In genomic region chr1:8349961-8350360, GRCh38 we compare ENCODE assay signal across 14 cellular contexts. TPM values are rescaled to one million over a fixed set of nuclear protein-coding genes. Genes with fewer than 3 reads are reported as not detected.
A peak's percentile ranks its signal among the peaks of the same experiment; 100 is the strongest.
DNase-seq lines count a peak whose midpoint lies in the region; ATAC-seq and TF ChIP-seq lines count a peak whose summit lies in the region.
"Had no signal": no experiment of that assay in that cellular context is flagged by ENCODE, and none has a peak within 500 bp of the region (broad histone marks: within the 10 kb centered on the region; RNA-seq: fewer than 3 reads in every experiment).

No MANE protein-coding gene starts in this region.

- ATAC-seq in HG03280 (IDR thresholded peaks at IDR 0.05; ENCODE audit: unreplicated experiment) = no peak
- ATAC-seq in stimulated activated effector memory CD8-positive, alpha-beta T cell treated with anti-CD3 and anti-CD28 coated beads, Interleukin-12 subunit alpha, Interleukin-12 subunit beta, amount 100 ng/mL, for 72 hours = no peak
- ATAC-seq in GM19023 (IDR thresholded peaks at IDR 0.05; ENCODE audit: unreplicated experiment) = no peak
- ATAC-seq: natural killer cell; stimulated activated naive CD8-positive, alpha-beta T cell treated with anti-CD3 and anti-CD28 coated beads, Interleukin-15, Interleukin-2, amounts not matched to agents 100 U/mL and 50 U/mL, for 24 hours had no signal

- H3K9me3 Mint-ChIP-seq in glutamatergic neuron (ENCODE audit: unreplicated experiment) = peaks cover 25% of the 10 kb centered on the region
- H3K9me3 Mint-ChIP-seq in stimulated activated effector memory CD8-positive, alpha-beta T cell treated with anti-CD3 and anti-CD28 coated beads, Interleukin-12 subunit alpha, Interleukin-12 subunit beta, amount 100 ng/mL, for 72 hours = no peaks in the 10 kb centered on the region
- H3K9me3 Mint-ChIP-seq: natural killer cell had no signal

- peak; percentile 52 for DNase-seq in GM23248
- DNase-seq in NCI-H69 (lab: John Stamatoyannopoulos, UW) = peak; percentile 8
- peak; percentile 52 for DNase-seq in glutamatergic neuron
- DNase-seq in ovary = peak; percentile 63 to 85 (median 68)
- DNase-seq in pons (ENCODE audit: low spot score) = no peak
- no peak for DNase-seq in stimulated activated effector memory CD8-positive, alpha-beta T cell treated with anti-CD3 and anti-CD28 coated beads, Interleukin-12 subunit alpha, Interleukin-12 subunit beta, amount 100 ng/mL, for 72 hours (ENCODE audit: low spot score in 2 of 2)
- DNase-seq: activated naive CD4-positive, alpha-beta T cell; CD4-positive, CD25-positive, alpha-beta regulatory T cell; natural killer cell; NCI-H1930; stimulated activated naive CD8-positive, alpha-beta T cell treated with anti-CD3 and anti-CD28 coated beads, Interleukin-15, Interleukin-2, amounts not matched to agents 100 U/mL and 50 U/mL, for 24 hours; SW 1271 had no signal

- no peaks in the 10 kb centered on the region for H3K9me2 ChIP-seq in GM23248 (ENCODE audit: insufficient read depth)

- TF ChIP-seq CTCF in glutamatergic neuron (IDR thresholded peaks at IDR 0.05; ENCODE audit: partially characterized antibody, unreplicated experiment) (no peak), ovary (IDR thresholded peaks at IDR 0.05) (no peak)

- no peaks in the 10 kb centered on the region for H4K20me1 ChIP-seq in GM23248 (ENCODE audit: insufficient read depth)

- H3K27me3 ChIP-seq in GM23248 (replicated peaks; ENCODE audit: insufficient read depth) = no peaks in the 10 kb centered on the region
- no peaks in the 10 kb centered on the region for H3K27me3 ChIP-seq in ovary

- TF ChIP-seq POLR2A in ovary (IDR thresholded peaks at IDR 0.05) = no peak

- peaks cover 15% of the 10 kb centered on the region for H3K4me1 Mint-ChIP-seq in glutamatergic neuron (ENCODE audit: low read depth, unreplicated experiment)
- H3K4me1 Mint-ChIP-seq in stimulated activated effector memory CD8-positive, alpha-beta T cell treated with anti-CD3 and anti-CD28 coated beads, Interleukin-12 subunit alpha, Interleukin-12 subunit beta, amount 100 ng/mL, for 72 hours = peaks cover 6% of the 10 kb centered on the region

- H3K9me3 ChIP-seq in GM23248 (ENCODE audit: low read depth) (no peaks in the 10 kb centered on the region), ovary (no peaks in the 10 kb centered on the region)

- no peak overlapping the region for H3K4me2 ChIP-seq in GM23248 (ENCODE audit: unreplicated experiment)

- no peak overlapping the region for H3K27ac Mint-ChIP-seq in glutamatergic neuron (ENCODE audit: unreplicated experiment)
- H3K27ac Mint-ChIP-seq in stimulated activated effector memory CD8-positive, alpha-beta T cell treated with anti-CD3 and anti-CD28 coated beads, Interleukin-12 subunit alpha, Interleukin-12 subunit beta, amount 100 ng/mL, for 72 hours = no peak overlapping the region
- H3K27ac Mint-ChIP-seq: natural killer cell had no signal

- H3K36me3 Mint-ChIP-seq in glutamatergic neuron (ENCODE audit: unreplicated experiment) = peaks cover under 1% of the 10 kb centered on the region
- H3K36me3 Mint-ChIP-seq in stimulated activated effector memory CD8-positive, alpha-beta T cell treated with anti-CD3 and anti-CD28 coated beads, Interleukin-12 subunit alpha, Interleukin-12 subunit beta, amount 100 ng/mL, for 72 hours = peaks cover 39% of the 10 kb centered on the region
- H3K36me3 Mint-ChIP-seq: natural killer cell had no signal

- in situ Hi-C loops in GM23248 (cut with MboI) = no loop called here

- H3K4me1 ChIP-seq in GM23248 (ENCODE audit: insufficient read depth) (no peaks in the 10 kb centered on the region), ovary (ENCODE audit: insufficient read depth) (peaks cover 23% of the 10 kb centered on the region)

- H3K4me3 Mint-ChIP-seq in glutamatergic neuron (ENCODE audit: unreplicated experiment) = no peak overlapping the region
- no peak overlapping the region for H3K4me3 Mint-ChIP-seq in stimulated activated effector memory CD8-positive, alpha-beta T cell treated with anti-CD3 and anti-CD28 coated beads, Interleukin-12 subunit alpha, Interleukin-12 subunit beta, amount 100 ng/mL, for 72 hours
- H3K4me3 Mint-ChIP-seq: natural killer cell had no signal

- H3K79me2 ChIP-seq in GM23248 (ENCODE audit: insufficient read depth) = no peaks in the 10 kb centered on the region

- no peak for TF ChIP-seq EP300 in ovary (IDR thresholded peaks at IDR 0.05)

- H3K27ac ChIP-seq in GM23248 = no peak overlapping the region
- H3K27ac ChIP-seq in ovary = no peak overlapping the region

- 16 to 21% methylated on average over 14 of the region's 14 CpGs for WGBS in GM23248 (ENCODE audit: low coverage in 1 of 2, low lambda C conversion rate in 2 of 2, missing lambda C conversion rate in 2 of 2), 2 experiments
- 14 to 26% (median 21%) methylated on average over 11 to 14 of the region's 14 CpGs for WGBS in ovary, 3 donors

- H3K36me3 ChIP-seq in GM23248 (ENCODE audit: low read depth) (peaks cover 22% of the 10 kb centered on the region; the same call in 1 of the 2 replicates), ovary (no peaks in the 10 kb centered on the region)

- intact Hi-C loops in ovary (cut with DNase I) = loop anchor here in 2 of 4 donors (10.0 kb wide), 3 partner anchors 55 to 365 kb away; partner anchors contain the start of gene ERRFI1 (in 1 of the 2)

- H3K4me3 ChIP-seq in GM23248 = no peak overlapping the region
- H3K4me3 ChIP-seq in ovary = no peak overlapping the region

- H3K9ac ChIP-seq in GM23248 = no peak overlapping the region

- peaks cover 31% of the 10 kb centered on the region for H3K27me3 Mint-ChIP-seq in glutamatergic neuron (ENCODE audit: unreplicated experiment)

- 0 out of 2 replicates have a peak, but pooled peaks cover 5% of the 10 kb centered on the region for H3F3A ChIP-seq in GM23248 (ENCODE audit: insufficient read depth)

- H2AFZ ChIP-seq in GM23248 = no peak overlapping the region

RNA-seq across cellular contexts. Expression of gene SLC45A1, which starts 32.0 kb away (rescaled TPM):
- 0.25 and 0.97 TPM in 2 replicates for total RNA-seq in GM23248 (2014; rRNA removed; shearing (Covaris generic))
- polyA plus RNA-seq in GM23248 (2016; fragmentation: Nextera tagmentation; extraction: Ambion mirVana) (1.9 and 3.3 TPM in 2 replicates), ovary (1 to 10 TPM in 1 of 2 donors, under 1 TPM in 1; 0.70 to 4.7 TPM)
- total RNA-seq in glutamatergic neuron (ENCODE audit: unreplicated experiment) (6.1 TPM), ovary (1 to 10 TPM; 2.7 to 7.2 (median 4.5) TPM)

Comparison
In these comparisons a context has a peak if more than half of its experiments do, and no peak if none do; other contexts are left out.
1. DNase-seq: peak in GM23248 (single experiment), NCI-H69 (single experiment), glutamatergic neuron (single experiment) and ovary (5 of 5); none in pons (single experiment) and stimulated activated effector memory CD8-positive, alpha-beta T cell treated with anti-CD3 and anti-CD28 coated beads, Interleukin-12 subunit alpha, Interleukin-12 subunit beta, amount 100 ng/mL, for 72 hours (0 of 2).